Comparison of ENCODE assay signal across 14 cellular contexts in the genomic region with DNA sequence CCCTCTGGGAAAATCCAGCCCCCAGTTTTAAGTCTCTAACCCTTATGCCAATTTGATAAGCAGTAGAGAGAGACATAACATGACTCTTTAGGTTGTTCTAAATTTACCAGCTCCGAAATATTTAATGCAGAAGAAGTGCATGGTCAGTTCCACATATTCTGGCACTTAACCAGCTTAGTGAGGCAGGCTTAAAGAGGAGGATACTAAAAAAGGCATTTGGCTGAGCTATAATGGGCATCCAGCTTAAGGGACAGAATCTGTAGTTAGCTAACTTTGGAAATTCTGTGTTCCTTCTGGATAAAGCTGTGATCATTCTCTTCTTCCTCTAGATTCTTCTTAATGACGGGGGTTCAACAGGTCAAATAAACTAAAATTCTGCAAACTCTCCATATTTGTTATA.
DNase-seq lines count a peak whose midpoint lies in the region; ATAC-seq and TF ChIP-seq lines count a peak whose summit lies in the region.
"Had no signal": no experiment of that assay in that cellular context is flagged by ENCODE, and none has a peak within 500 bp of the region (broad histone marks: within the 10 kb centered on the region; RNA-seq: fewer than 3 reads in every experiment).

No MANE protein-coding gene starts in this region.

- no peaks in the 10 kb centered on the region for H3K27me3 ChIP-seq in right atrium auricular region

- peak overlapping the region; percentile 39 to 65 for H3K27ac ChIP-seq in right atrium auricular region
- H3K27ac ChIP-seq: 22Rv1 had no signal

- H3K4me1 ChIP-seq in right atrium auricular region, result peaks cover 0 to 12% of the 10 kb centered on the region in 2 donors
- no peaks in the 10 kb centered on the region for H3K4me1 ChIP-seq in mucosa of descending colon (ENCODE audit: low read depth)
- H3K4me1 ChIP-seq: Caco-2 had no signal

- TF ChIP-seq CTCF in right atrium auricular region (IDR thresholded peaks at IDR 0.05), result no peak
- TF ChIP-seq CTCF in mucosa of descending colon (IDR thresholded peaks at IDR 0.05), result no peak

- intact Hi-C loops in mucosa of descending colon (cut with DNase I, micrococcal nuclease), result no loop called here

- H3K4me3 ChIP-seq in right atrium auricular region (no peak overlapping the region), mucosa of descending colon (no peak overlapping the region)
- H3K4me3 ChIP-seq: GM12878, GM23338 had no signal

- peaks cover 0 to 6% of the 10 kb centered on the region in 2 donors for H3K9me3 ChIP-seq in right atrium auricular region
- peaks cover 2% of the 10 kb centered on the region for H3K9me3 ChIP-seq in mucosa of descending colon
- H3K9me3 ChIP-seq: Caco-2 had no signal

- no peak for ATAC-seq in mucosa of descending colon
- no peak for ATAC-seq in HG03565 (IDR thresholded peaks at IDR 0.05; ENCODE audit: unreplicated experiment)
- ATAC-seq: GM12878, GM23338 had no signal

- H3K36me3 ChIP-seq in right atrium auricular region, result no peaks in the 10 kb centered on the region
- H3K36me3 ChIP-seq in mucosa of descending colon (ENCODE audit: low read depth), result no peaks in the 10 kb centered on the region

- DNase-seq in NCI-H82 (lab: John Stamatoyannopoulos, UW), result peak; percentile 9
- no peak for DNase-seq in NCI-H82 treated with DMSO at 0.1 percent for 48 hours (lab: John Stamatoyannopoulos, UW; ENCODE audit: unreplicated experiment)
- peak; percentile 40 for DNase-seq in cerebellar cortex (ENCODE audit: low spot score)
- DNase-seq in right atrium auricular region (ENCODE audit: low spot score), result no peak
- no peak for DNase-seq in mucosa of descending colon
- DNase-seq in foreskin melanocyte, result no peak
- DNase-seq: Caco-2; CD8-positive, alpha-beta memory T cell; H7; IMR-90 had no signal

Comparison
In these comparisons a context has a peak if more than half of its experiments do, and no peak if none do; other contexts are left out.
1. DNase-seq: peak in NCI-H82 (single experiment) and cerebellar cortex (single experiment); none in NCI-H82 treated with DMSO at 0.1 percent for 48 hours (single experiment), right atrium auricular region (single experiment), mucosa of descending colon (0 of 3) and foreskin melanocyte (single experiment).